Comparison of ENCODE assay signal across 18 cellular contexts in genomic region chr9:9556865-9557803, GRCh38.
DNase-seq lines count a peak whose midpoint lies in the region; ATAC-seq and TF ChIP-seq lines count a peak whose summit lies in the region.
"Had no signal": no experiment of that assay in that cellular context is flagged by ENCODE, and none has a peak within 500 bp of the region (broad histone marks: within the 10 kb centered on the region; RNA-seq: fewer than 3 reads in every experiment).

No MANE protein-coding gene starts in this region.

- no peak overlapping the region for H3K4ac ChIP-seq in mesenchymal stem cell (ENCODE audit: low read depth in 1 of 2, low read length in 2 of 2)

- DNase-seq in GM23338 (ENCODE audit: low spot score) = peak; percentile 96
- peak; percentile 16 for DNase-seq in MM.1S
- DNase-seq in iPS DF 4.7 (ENCODE audit: extremely low read depth, low spot score) = peak; percentile 89
- peak; percentile 54 for DNase-seq in islet precursor cell
- DNase-seq in occipital lobe (lab: John Stamatoyannopoulos, UW) = no peak
- no peak for DNase-seq in suprapubic skin (ENCODE audit: low spot score in 2 of 2)
- no peak for DNase-seq in activated CD4-positive, alpha-beta memory T cell treated with anti-CD3 and anti-CD28 coated beads, Interleukin-2, amount 10 ng/mL, durations not matched to agents 7 days and 5 days
- no peak for DNase-seq in mesenchymal stem cell
- DNase-seq: 8988T; DMS79 treated with DMSO at 0.1 percent for 48 hours; NCI-H1417 treated with DMSO at 0.1 percent for 48 hours; NCI-H2029 treated with DMSO at 0.1 percent for 48 hours; NCI-H2171; NCI-H526 treated with DMSO at 0.1 percent for 48 hours; NK-92 treated with Interleukin-12 subunit alpha and Interleukin-12 subunit beta, amount 100 ng/mL, for 24 hours; SHP77; SK-N-SH had no signal

- no peaks in the 10 kb centered on the region for H4K20me1 ChIP-seq in GM23338 (replicated peaks; ENCODE audit: insufficient read depth)
- H4K20me1 ChIP-seq in MM.1S (ENCODE audit: insufficient read depth, low read length) = no peaks in the 10 kb centered on the region

- no peaks in the 10 kb centered on the region for H3K36me3 Mint-ChIP-seq in GM23338 (ENCODE audit: low read depth)
- no peaks in the 10 kb centered on the region for H3K36me3 Mint-ChIP-seq in activated CD4-positive, alpha-beta memory T cell treated with anti-CD3 and anti-CD28 coated beads, Interleukin-2, amount 10 ng/mL, durations not matched to agents 7 days and 5 days (ENCODE audit: low read depth)
- H3K36me3 Mint-ChIP-seq: CD14-positive monocyte had no signal

- no peak overlapping the region for H2BK5ac ChIP-seq in mesenchymal stem cell (ENCODE audit: low read depth, low read length, poor library complexity, severe bottlenecking)

- H4K91ac ChIP-seq in mesenchymal stem cell (ENCODE audit: low read length) = no peak overlapping the region

- CTCF ChIA-PET in activated CD4-positive, alpha-beta memory T cell treated with anti-CD3 and anti-CD28 coated beads, Interleukin-2, amount 10 ng/mL, durations not matched to agents 7 days and 5 days (lab: Charles Lee) = no interaction called here

- H2AK5ac ChIP-seq in mesenchymal stem cell (ENCODE audit: low read length, severe bottlenecking) = no peak overlapping the region

- H3K27ac Mint-ChIP-seq in GM23338 = peak overlapping the region; percentile 99
- no peak overlapping the region for H3K27ac Mint-ChIP-seq in activated CD4-positive, alpha-beta memory T cell treated with anti-CD3 and anti-CD28 coated beads, Interleukin-2, amount 10 ng/mL, durations not matched to agents 7 days and 5 days
- H3K27ac Mint-ChIP-seq: CD14-positive monocyte had no signal

- H2AFZ ChIP-seq in GM23338 (no peak overlapping the region), MM.1S (ENCODE audit: low read length) (no peak overlapping the region), mesenchymal stem cell (ENCODE audit: low read depth, low read length) (no peak overlapping the region)

- ATAC-seq in GM23338 = peak; percentile 92

- H3K36me3 ChIP-seq in GM23338 (ENCODE audit: insufficient read depth) = no peaks in the 10 kb centered on the region
- H3K36me3 ChIP-seq in MM.1S (replicated peaks; ENCODE audit: insufficient read depth, low read length) = no peaks in the 10 kb centered on the region
- H3K36me3 ChIP-seq in suprapubic skin = no peaks in the 10 kb centered on the region
- no peaks in the 10 kb centered on the region for H3K36me3 ChIP-seq in mesenchymal stem cell (ENCODE audit: control insufficient read depth in 1 of 2, insufficient read depth in 2 of 2, low read depth in 1 of 2, low read length in 2 of 2)

- H3K79me2 ChIP-seq in GM23338 (replicated peaks; ENCODE audit: insufficient read depth) (no peaks in the 10 kb centered on the region), MM.1S (ENCODE audit: low read length) (no peaks in the 10 kb centered on the region)

- H3F3A ChIP-seq in GM23338 (replicated peaks; ENCODE audit: low read depth) = peaks cover 5% of the 10 kb centered on the region; the same call in 1 of the 2 replicates
- peaks cover 10% of the 10 kb centered on the region; the same call in 1 of the 2 replicates for H3F3A ChIP-seq in MM.1S (ENCODE audit: insufficient read depth, low read length)

- POLR2A ChIA-PET in activated CD4-positive, alpha-beta memory T cell treated with anti-CD3 and anti-CD28 coated beads, Interleukin-2, amount 10 ng/mL, durations not matched to agents 7 days and 5 days (lab: Charles Lee) = no interaction called here

- H3K4me3 ChIP-seq in GM23338 = peak overlapping the region; percentile 23; the same call in 1 of the 2 replicates
- no peak overlapping the region for H3K4me3 ChIP-seq in MM.1S (ENCODE audit: low read length)
- H3K4me3 ChIP-seq in suprapubic skin = no peak overlapping the region
- no peak overlapping the region for H3K4me3 ChIP-seq in mesenchymal stem cell (ENCODE audit: insufficient read depth in 1 of 2, low read depth in 1 of 2, low read length in 2 of 2)

- no peak overlapping the region for H2BK120ac ChIP-seq in mesenchymal stem cell (ENCODE audit: low read depth, low read length)

- H3K4me1 ChIP-seq in GM23338 (ENCODE audit: insufficient read depth) = peaks cover 24% of the 10 kb centered on the region
- H3K4me1 ChIP-seq in MM.1S (ENCODE audit: low read length) = peaks cover 12% of the 10 kb centered on the region
- no peaks in the 10 kb centered on the region for H3K4me1 ChIP-seq in suprapubic skin
- H3K4me1 ChIP-seq in mesenchymal stem cell (ENCODE audit: control insufficient read depth, insufficient read depth, low read depth, low read length) = no peaks in the 10 kb centered on the region

- H3K14ac ChIP-seq in mesenchymal stem cell (ENCODE audit: low read length in 2 of 2) = no peak overlapping the region

- H2BK12ac ChIP-seq in mesenchymal stem cell (ENCODE audit: low read length in 2 of 2) = no peak overlapping the region

- peak overlapping the region; percentile 99 for H3K27ac ChIP-seq in GM23338 (ENCODE audit: low read depth)
- no peak overlapping the region for H3K27ac ChIP-seq in MM.1S (ENCODE audit: low read length)
- no peak overlapping the region for H3K27ac ChIP-seq in suprapubic skin
- no peak overlapping the region for H3K27ac ChIP-seq in mesenchymal stem cell (ENCODE audit: low read length, poor library complexity, severe bottlenecking)

- H3K79me1 ChIP-seq in mesenchymal stem cell (replicated peaks; ENCODE audit: low read length, poor library complexity, severe bottlenecking) = no peaks in the 10 kb centered on the region

- H3K4me2 ChIP-seq in GM23338 (peak overlapping the region; percentile 16), MM.1S (ENCODE audit: low read depth, low read length) (no peak overlapping the region), mesenchymal stem cell (ENCODE audit: low read length, poor library complexity, severe bottlenecking) (no peak overlapping the region)
- H3K4me2 ChIP-seq: SK-N-SH had no signal

- H3K27me3 ChIP-seq in GM23338 (ENCODE audit: insufficient read depth) (no peaks in the 10 kb centered on the region), MM.1S (replicated peaks; ENCODE audit: insufficient read depth, low read length) (no peaks in the 10 kb centered on the region), suprapubic skin (no peaks in the 10 kb centered on the region), mesenchymal stem cell (ENCODE audit: control insufficient read depth in 1 of 2, insufficient read depth in 1 of 2, low read length in 2 of 2) (no peaks in the 10 kb centered on the region)

- no peaks in the 10 kb centered on the region for H3K9me3 ChIP-seq in MM.1S (replicated peaks; ENCODE audit: insufficient read depth, low read length)
- no peaks in the 10 kb centered on the region for H3K9me3 ChIP-seq in suprapubic skin
- no peaks in the 10 kb centered on the region for H3K9me3 ChIP-seq in mesenchymal stem cell (ENCODE audit: control insufficient read depth, low read length)
- H3K9me3 ChIP-seq: SK-N-SH had no signal

- no peaks in the 10 kb centered on the region for H3K9me3 Mint-ChIP-seq in GM23338
- peaks cover 6% of the 10 kb centered on the region for H3K9me3 Mint-ChIP-seq in activated CD4-positive, alpha-beta memory T cell treated with anti-CD3 and anti-CD28 coated beads, Interleukin-2, amount 10 ng/mL, durations not matched to agents 7 days and 5 days

- H2BK15ac ChIP-seq in mesenchymal stem cell (ENCODE audit: low read depth, poor library complexity, severe bottlenecking) = no peak overlapping the region

- H3K9ac ChIP-seq in MM.1S (ENCODE audit: low read length) (no peak overlapping the region), mesenchymal stem cell (ENCODE audit: low read length) (no peak overlapping the region)
- H3K9ac ChIP-seq: SK-N-SH had no signal

- H4K8ac ChIP-seq in mesenchymal stem cell (ENCODE audit: low read length) = no peak overlapping the region

- no peak overlapping the region for H3K18ac ChIP-seq in mesenchymal stem cell (ENCODE audit: low read depth in 1 of 2, low read length in 2 of 2)

- WGBS in suprapubic skin = 29% methylated on average over 4 of the region's 4 CpGs
- WGBS in mesenchymal stem cell = 44% methylated on average over 3 of the region's 4 CpGs

- peaks cover 7% of the 10 kb centered on the region for H3K27me3 Mint-ChIP-seq in GM23338 (ENCODE audit: insufficient read depth, low read depth, poor library complexity)
- H3K27me3 Mint-ChIP-seq in activated CD4-positive, alpha-beta memory T cell treated with anti-CD3 and anti-CD28 coated beads, Interleukin-2, amount 10 ng/mL, durations not matched to agents 7 days and 5 days = no peaks in the 10 kb centered on the region

- peaks cover 39% of the 10 kb centered on the region for H3K4me1 Mint-ChIP-seq in GM23338
- H3K4me1 Mint-ChIP-seq in activated CD4-positive, alpha-beta memory T cell treated with anti-CD3 and anti-CD28 coated beads, Interleukin-2, amount 10 ng/mL, durations not matched to agents 7 days and 5 days = no peaks in the 10 kb centered on the region
- H3K4me1 Mint-ChIP-seq: CD14-positive monocyte had no signal

- TF ChIP-seq EP300 in suprapubic skin (IDR thresholded peaks at IDR 0.05) = no peak

- TF ChIP-seq CTCF in GM23338 (conservative IDR thresholded peaks at IDR 0.05; ENCODE audit: low read depth in 2 of 2) = no peak
- no peak for TF ChIP-seq CTCF in MM.1S (IDR thresholded peaks at IDR 0.05; ENCODE audit: low read length)
- no peak for TF ChIP-seq CTCF in suprapubic skin (IDR thresholded peaks at IDR 0.05)

- H3K9me2 ChIP-seq in GM23338 (ENCODE audit: insufficient read depth) (0 out of 2 replicates have a peak, but pooled peaks cover 3% of the 10 kb centered on the region), MM.1S (replicated peaks; ENCODE audit: insufficient read depth, low read length) (no peaks in the 10 kb centered on the region)
- H3K9me2 ChIP-seq: SK-N-SH had no signal

- no peak for TF ChIP-seq POLR2A in suprapubic skin (IDR thresholded peaks at IDR 0.05)

- H3K23ac ChIP-seq in mesenchymal stem cell (ENCODE audit: low read length in 2 of 2) = no peak overlapping the region

- H3K4me3 Mint-ChIP-seq in GM23338 = peak overlapping the region; percentile 59
- H3K4me3 Mint-ChIP-seq in activated CD4-positive, alpha-beta memory T cell treated with anti-CD3 and anti-CD28 coated beads, Interleukin-2, amount 10 ng/mL, durations not matched to agents 7 days and 5 days = no peak overlapping the region
- H3K4me3 Mint-ChIP-seq: CD14-positive monocyte had no signal

TF ChIP-seq in GM23338, 12 proteins besides CTCF, POLR2A, EP300 and RAD21 (continues in another document):
- 0 out of 2 replicates have a peak, but pooled peaks have one; percentile 19 for TF ChIP-seq POLR2AphosphoS5 (IDR thresholded peaks at IDR 0.05; ENCODE audit: low read depth)

Comparison
In these comparisons a context has a peak if more than half of its experiments do, and no peak if none do; other contexts are left out.
1. DNase-seq: peak in GM23338 (single experiment), MM.1S (single experiment), iPS DF 4.7 (single experiment) and islet precursor cell (single experiment); none in occipital lobe (single experiment), suprapubic skin (0 of 2), activated CD4-positive, alpha-beta memory T cell treated with anti-CD3 and anti-CD28 coated beads, Interleukin-2, amount 10 ng/mL, durations not matched to agents 7 days and 5 days (single experiment) and mesenchymal stem cell (single experiment).